ENCODE assay signal across 30 cellular contexts in the genomic region with DNA sequence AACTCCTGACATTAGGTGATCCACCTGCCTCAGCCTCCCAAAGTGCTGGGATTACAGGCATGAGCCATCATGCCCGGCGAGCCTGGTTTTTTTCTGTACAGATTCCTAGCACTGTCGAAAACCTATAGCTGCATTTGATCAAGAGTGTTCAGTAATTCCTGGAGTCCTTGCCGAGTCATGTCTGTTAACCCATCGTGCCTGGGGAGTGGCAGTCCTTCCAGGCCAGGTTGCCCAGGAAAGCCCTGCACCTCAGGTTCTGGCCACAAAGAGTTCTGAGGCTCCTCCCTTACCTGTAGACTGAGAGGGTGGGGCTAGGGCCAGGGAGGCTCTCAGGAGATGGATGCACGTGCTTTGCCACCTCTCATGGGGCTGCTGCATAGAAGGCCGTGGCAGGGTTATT. TPM values are rescaled to one million over a fixed set of nuclear protein-coding genes. Genes with fewer than 3 reads are reported as not detected.
DNase-seq lines count a peak whose midpoint lies in the region; ATAC-seq, FAIRE-seq and TF ChIP-seq lines count a peak whose summit lies in the region.
"Had no signal": no experiment of that assay in that cellular context is flagged by ENCODE, and none has a peak within 500 bp of the region (broad histone marks: within the 10 kb centered on the region; RNA-seq: fewer than 3 reads in every experiment).

No MANE protein-coding gene starts in this region.

- H2BK15ac ChIP-seq in H1 (ENCODE audit: low read length), result no peak overlapping the region

- H2BK20ac ChIP-seq in H1 (ENCODE audit: low read length), result no peak overlapping the region

- H3K4me3 ChIP-seq in PC-3 (ENCODE audit: low read length) (no peak overlapping the region), H1 (ENCODE audit: extremely low read depth in 1 of 4, insufficient read depth in 2 of 4, low read depth in 3 of 4, low read length in 4 of 4) (no peak overlapping the region)
- H3K4me3 ChIP-seq: BLaER1, hepatocyte, sigmoid colon, tibial artery had no signal

- no peak overlapping the region for H3K56ac ChIP-seq in H1 (replicated peaks; ENCODE audit: insufficient read length, low read depth, low read length)

- 83% methylated on average over 7 of the region's 7 CpGs; no CpG with 5 or more reads in 1 of the 2 experiments for WGBS in H1 (ENCODE audit: extremely low coverage in 1 of 2, insufficient coverage in 1 of 2, insufficient read length in 1 of 2, insufficient replicate concordance in 2 of 2, low coverage in 1 of 2, low lambda C conversion rate in 2 of 2, missing lambda C conversion rate in 1 of 2), 2 experiments

- no peak overlapping the region for H4K5ac ChIP-seq in H1 (ENCODE audit: insufficient read length, low read depth, low read length)

- CTCF ChIA-PET in PC-3 (lab: Charles Lee), result no interaction called here
- CTCF ChIA-PET in H1 (lab: Charles Lee; ENCODE audit: partially characterized antibody), result interaction anchor here (0.5 to 5.5 kb wide), 5 partner anchors 9 to 56 kb away, joined by 3 to 33 read pairs (median 8); no protein-coding TSS in a partner anchor
- CTCF ChIA-PET in activated naive CD4-positive, alpha-beta T cell treated with anti-CD3 and anti-CD28 coated beads for 36 hours (lab: Charles Lee), result interaction anchor here (1.0 to 1.9 kb wide), 2 partner anchors 12 to 34 kb away, joined by 3 to 5 read pairs; no protein-coding TSS in a partner anchor

- H3K27ac ChIP-seq in PC-3 (ENCODE audit: low read length), result no peak overlapping the region
- H3K27ac ChIP-seq in H1 (ENCODE audit: low read depth, low read length), result no peak overlapping the region
- H3K27ac ChIP-seq: BLaER1, hepatocyte, sigmoid colon, tibial artery had no signal

- H3K27me3 ChIP-seq in PC-3 (ENCODE audit: low read length) (no peaks in the 10 kb centered on the region), H1 (replicated peaks in 1 of 4; ENCODE audit: control insufficient read depth in 3 of 4, extremely low read depth in 1 of 4, insufficient read depth in 3 of 4, low read length in 3 of 4) (no peaks in the 10 kb centered on the region)
- H3K27me3 ChIP-seq: BLaER1, hepatocyte, sigmoid colon, tibial artery had no signal

- no peaks in the 10 kb centered on the region for H3K9me3 Mint-ChIP-seq in stimulated activated effector memory CD8-positive, alpha-beta T cell treated with anti-CD3 and anti-CD28 coated beads, Interleukin-12 subunit alpha, Interleukin-12 subunit beta, amount 100 ng/mL, for 72 hours
- H3K9me3 Mint-ChIP-seq in activated naive CD4-positive, alpha-beta T cell treated with anti-CD3 and anti-CD28 coated beads for 36 hours, result no peaks in the 10 kb centered on the region
- H3K9me3 Mint-ChIP-seq: activated CD4-positive, alpha-beta memory T cell treated with anti-CD3 and anti-CD28 coated beads, Interleukin-2, amount 10 ng/mL, durations not matched to agents 7 days and 5 days; activated T-helper 17 cell treated with anti-CD3 and anti-CD28 coated beads, Interleukin-2, amount 50 U/mL, for 72 hours; nephron had no signal

- H4K20me1 ChIP-seq in PC-3 (ENCODE audit: low read length), result no peaks in the 10 kb centered on the region
- peaks cover 11 to 24% of the 10 kb centered on the region in 2 experiments for H4K20me1 ChIP-seq in H1 (replicated peaks in 1 of 2; ENCODE audit: control insufficient read depth in 1 of 2, insufficient read depth in 2 of 2, low read length in 2 of 2)

- peaks cover 13% of the 10 kb centered on the region for H3K36me3 ChIP-seq in PC-3 (ENCODE audit: low read depth, low read length)
- H3K36me3 ChIP-seq in H1 (ENCODE audit: control insufficient read depth in 2 of 4, insufficient read depth in 4 of 4, low read length in 3 of 4), result peaks cover 6 to 27% (median 12%) of the 10 kb centered on the region in 4 experiments; a peak in 7 of 8 replicates

- H3K4me1 ChIP-seq in PC-3 (ENCODE audit: insufficient read depth, low read length) (no peaks in the 10 kb centered on the region; the same call in 1 of the 2 replicates), H1 (replicated peaks in 1 of 4; ENCODE audit: control insufficient read depth in 3 of 4, insufficient read depth in 4 of 4, low read length in 3 of 4) (no peaks in the 10 kb centered on the region)
- H3K4me1 ChIP-seq: tibial artery had no signal

- intact Hi-C loops in PC-3 (cut with micrococcal nuclease), result no loop called here
- intact Hi-C loops in activated naive CD4-positive, alpha-beta T cell treated with anti-CD3 and anti-CD28 coated beads for 36 hours (cut with micrococcal nuclease), result loop anchor here (10.0 kb wide), 1 partner anchor 582 kb away; no protein-coding TSS in a partner anchor

- H3K4ac ChIP-seq in H1 (replicated peaks; ENCODE audit: insufficient read length, low read depth, low read length), result no peak overlapping the region

- POLR2A ChIA-PET in PC-3 (lab: Charles Lee; ENCODE audit: unreplicated experiment), result no interaction called here
- POLR2A ChIA-PET in H1 (lab: Charles Lee; ENCODE audit: partially characterized antibody), result interaction anchor here (1.0 to 1.3 kb wide), 3 partner anchors 16 to 30 kb away, joined by 3 to 4 read pairs (median 3); partner anchors contain the start of gene SDF2L1

- peaks cover 62% of the 10 kb centered on the region for H3K79me2 ChIP-seq in PC-3 (ENCODE audit: low read length)
- peaks cover 0 to 42% of the 10 kb centered on the region in 2 experiments; a peak in 3 of 4 replicates for H3K79me2 ChIP-seq in H1 (ENCODE audit: control insufficient read depth in 1 of 2, insufficient read depth in 2 of 2, low read length in 2 of 2)

- no peaks in the 10 kb centered on the region for H3F3A ChIP-seq in PC-3 (ENCODE audit: low read length, unreplicated experiment)

- no peak overlapping the region for H2BK5ac ChIP-seq in H1 (ENCODE audit: low read depth, low read length)

- no peak overlapping the region for H3K9ac ChIP-seq in PC-3 (ENCODE audit: low read length)
- no peak overlapping the region for H3K9ac ChIP-seq in H1 (replicated peaks in 1 of 4; ENCODE audit: extremely low read depth in 1 of 4, low read depth in 3 of 4, low read length in 3 of 4)
- H3K9ac ChIP-seq: BLaER1 had no signal

- H3K9me3 ChIP-seq in PC-3 (ENCODE audit: low read length) (no peaks in the 10 kb centered on the region), H1 (ENCODE audit: insufficient read depth in 2 of 2, low read depth in 1 of 2, low read length in 1 of 2) (no peaks in the 10 kb centered on the region)
- H3K9me3 ChIP-seq: BLaER1, sigmoid colon, tibial artery had no signal

- H3K18ac ChIP-seq in H1 (ENCODE audit: extremely low read depth, low read length), result no peak overlapping the region

- H3K9me2 ChIP-seq in PC-3 (replicated peaks; ENCODE audit: low read length), result no peaks in the 10 kb centered on the region

- peaks cover 26% of the 10 kb centered on the region for H3K4me1 Mint-ChIP-seq in stimulated activated effector memory CD8-positive, alpha-beta T cell treated with anti-CD3 and anti-CD28 coated beads, Interleukin-12 subunit alpha, Interleukin-12 subunit beta, amount 100 ng/mL, for 72 hours
- peaks cover 16% of the 10 kb centered on the region for H3K4me1 Mint-ChIP-seq in activated naive CD4-positive, alpha-beta T cell treated with anti-CD3 and anti-CD28 coated beads for 36 hours (ENCODE audit: low read depth)
- H3K4me1 Mint-ChIP-seq: nephron had no signal

- BruUV-seq in PC-3 (replicated peaks; lab: Mats Ljungman, UMichigan), result no TSS peak

- H3K23me2 ChIP-seq in H1 (ENCODE audit: low read depth, low read length), result no peaks in the 10 kb centered on the region

- no peak for TF ChIP-seq EP300 in H1 (IDR thresholded peaks at IDR 0.05; ENCODE audit: borderline replicate concordance in 1 of 2, low read depth in 2 of 2, low read length in 2 of 2)

- TF ChIP-seq CTCF in PC-3 (conservative IDR thresholded peaks at IDR 0.05; ENCODE audit: low read depth, low read length), result no peak
- TF ChIP-seq CTCF in H1 (IDR thresholded peaks at IDR 0.05; ENCODE audit: control extremely low read depth in 1 of 3, insufficient read depth in 1 of 3, low read depth in 1 of 3, low read length in 3 of 3), result no peak

- no peak overlapping the region for H3K23ac ChIP-seq in H1 (ENCODE audit: insufficient read length)

- peaks cover 100% of the 10 kb centered on the region for H3K36me3 Mint-ChIP-seq in stimulated activated effector memory CD8-positive, alpha-beta T cell treated with anti-CD3 and anti-CD28 coated beads, Interleukin-12 subunit alpha, Interleukin-12 subunit beta, amount 100 ng/mL, for 72 hours
- peaks cover 18% of the 10 kb centered on the region for H3K36me3 Mint-ChIP-seq in activated naive CD4-positive, alpha-beta T cell treated with anti-CD3 and anti-CD28 coated beads for 36 hours (ENCODE audit: low read depth)

- FAIRE-seq in H1 (lab: Jason Lieb, UNC), result no peak
- FAIRE-seq: endothelial cell of umbilical vein, GM18507, HepG2 had no signal

- DNase-seq in PC-3 (peak; percentile 56), H1 (ENCODE audit: low read depth in 1 of 2, low spot score in 2 of 2) (no peak)
- DNase-seq in stimulated activated effector memory CD8-positive, alpha-beta T cell treated with anti-CD3 and anti-CD28 coated beads, Interleukin-12 subunit alpha, Interleukin-12 subunit beta, amount 100 ng/mL, for 72 hours (ENCODE audit: low spot score in 2 of 2), result no peak
- DNase-seq in activated naive CD4-positive, alpha-beta T cell treated with anti-CD3 and anti-CD28 coated beads for 36 hours, result no peak
- DNase-seq: activated CD4-positive, alpha-beta memory T cell treated with anti-CD3 and anti-CD28 coated beads, Interleukin-2, amount 10 ng/mL, durations not matched to agents 7 days and 5 days; activated CD4-positive, alpha-beta T cell treated with anti-CD3 and anti-CD28 coated beads for 1 hour; activated CD8-positive, alpha-beta memory T cell treated with anti-CD3 and anti-CD28 coated beads, Interleukin-2, amount 50 U/mL, for 4 hours; activated naive CD4-positive, alpha-beta T cell treated with anti-CD3 and anti-CD28 coated beads, Interleukin-2, amount 50 U/mL, for 16 hours; amygdala; brain microvascular endothelial cell; DMS153; Karpas-422; NCI-H1417 treated with DMSO at 0.1 percent for 48 hours; NCI-H2081 treated with DMSO at 0.1 percent for 48 hours; NCI-H345; NCI-H69; SIG-M5; sigmoid colon; stimulated activated CD4-positive, alpha-beta T cell treated with anti-CD3 and anti-CD28 coated beads, Interleukin-12 subunit alpha, Interleukin-12 subunit beta, amount 100 ng/mL, for 4 hours; stimulated activated CD4-positive, alpha-beta T cell treated with anti-CD3 and anti-CD28 coated beads, Interleukin-2, amount 100 ng/mL, for 48 hours; tibial artery had no signal

- no peak overlapping the region for H4K91ac ChIP-seq in H1 (replicated peaks; ENCODE audit: insufficient read length, low read length)

- no peak overlapping the region for H3K4me2 ChIP-seq in PC-3 (ENCODE audit: low read length)
- no peak overlapping the region for H3K4me2 ChIP-seq in H1 (ENCODE audit: insufficient read depth in 1 of 2, low read depth in 2 of 2, low read length in 2 of 2)
- H3K4me2 ChIP-seq: BLaER1, hepatocyte had no signal

- H3K79me1 ChIP-seq in H1 (ENCODE audit: low read depth, low read length), result peaks cover 7% of the 10 kb centered on the region

- TF ChIP-seq RAD21 in H1 (IDR thresholded peaks at IDR 0.05 in 1 of 2, conservative IDR thresholded peaks at IDR 0.05 in 1 of 2; ENCODE audit: low read depth in 2 of 2, low read length in 2 of 2), result no peak

- H2BK120ac ChIP-seq in H1 (replicated peaks; ENCODE audit: low read depth, low read length), result no peak overlapping the region

- peak overlapping the region; percentile 64 for H3K27ac Mint-ChIP-seq in stimulated activated effector memory CD8-positive, alpha-beta T cell treated with anti-CD3 and anti-CD28 coated beads, Interleukin-12 subunit alpha, Interleukin-12 subunit beta, amount 100 ng/mL, for 72 hours
- H3K27ac Mint-ChIP-seq in activated naive CD4-positive, alpha-beta T cell treated with anti-CD3 and anti-CD28 coated beads for 36 hours, result no peak overlapping the region
- H3K27ac Mint-ChIP-seq: activated CD4-positive, alpha-beta memory T cell treated with anti-CD3 and anti-CD28 coated beads, Interleukin-2, amount 10 ng/mL, durations not matched to agents 7 days and 5 days; nephron had no signal

- H3K27me3 Mint-ChIP-seq in activated naive CD4-positive, alpha-beta T cell treated with anti-CD3 and anti-CD28 coated beads for 36 hours (ENCODE audit: low read depth), result no peaks in the 10 kb centered on the region
- H3K27me3 Mint-ChIP-seq: activated CD4-positive, alpha-beta memory T cell treated with anti-CD3 and anti-CD28 coated beads, Interleukin-2, amount 10 ng/mL, durations not matched to agents 7 days and 5 days; activated T-helper 17 cell treated with anti-CD3 and anti-CD28 coated beads, Interleukin-2, amount 50 U/mL, for 72 hours had no signal

- no peak overlapping the region for H2AFZ ChIP-seq in PC-3 (ENCODE audit: low read length)
- H2AFZ ChIP-seq in H1 (ENCODE audit: low read length), result no peak overlapping the region
- H2AFZ ChIP-seq: hepatocyte had no signal

- no peak for TF ChIP-seq POLR2A in H1 (IDR thresholded peaks at IDR 0.05; ENCODE audit: control extremely low read depth in 1 of 2, low read depth in 2 of 2, low read length in 2 of 2)

- H3K14ac ChIP-seq in H1 (ENCODE audit: insufficient read length), result no peak overlapping the region

- H4K8ac ChIP-seq in H1 (ENCODE audit: extremely low read depth, insufficient read depth, low read length), result peak overlapping the region; percentile 46; the same call in 1 of the 2 replicates

- no peak overlapping the region for H2AK5ac ChIP-seq in H1 (ENCODE audit: low read depth, low read length)

- no peak overlapping the region for H2BK12ac ChIP-seq in H1 (ENCODE audit: low read depth, low read length)

- H3K4me3 Mint-ChIP-seq in stimulated activated effector memory CD8-positive, alpha-beta T cell treated with anti-CD3 and anti-CD28 coated beads, Interleukin-12 subunit alpha, Interleukin-12 subunit beta, amount 100 ng/mL, for 72 hours, result no peak overlapping the region
- no peak overlapping the region for H3K4me3 Mint-ChIP-seq in activated naive CD4-positive, alpha-beta T cell treated with anti-CD3 and anti-CD28 coated beads for 36 hours
- H3K4me3 Mint-ChIP-seq: activated CD4-positive, alpha-beta memory T cell treated with anti-CD3 and anti-CD28 coated beads, Interleukin-2, amount 10 ng/mL, durations not matched to agents 7 days and 5 days; activated T-helper 17 cell treated with anti-CD3 and anti-CD28 coated beads, Interleukin-2, amount 50 U/mL, for 72 hours; nephron had no signal

- ATAC-seq in PC-3 (peak; percentile 42), HG03039 (IDR thresholded peaks at IDR 0.05; ENCODE audit: unreplicated experiment) (no peak)
- ATAC-seq in stimulated activated effector memory CD8-positive, alpha-beta T cell treated with anti-CD3 and anti-CD28 coated beads, Interleukin-12 subunit alpha, Interleukin-12 subunit beta, amount 100 ng/mL, for 72 hours, result no peak
- ATAC-seq: activated T-helper 17 cell treated with anti-CD3 and anti-CD28 coated beads, Interleukin-2, amount 50 U/mL, for 72 hours; HepG2; Panc1 had no signal

RNA-seq across cellular contexts. Expression of gene YDJC, which starts 17.0 kb away (rescaled TPM):
- 79.4 and 122 TPM in 2 replicates for total RNA-seq in PC-3 (2014; rRNA removed)
- total RNA-seq in H1 (2021; fragmentation: NEBNext Ultra II Directional; extraction: Animal tissue kit (Norgen Biotek cat#: 25700)), result 36.5 and 36.7 TPM in 2 replicates
- 45.2 and 77.7 TPM in 2 replicates for polyA plus RNA-seq in H1 (2011; rRNA removed)
- 52.3 TPM for polyA plus RNA-seq in H1 (2011; cell fraction: cytosol; rRNA removed)
- 67.6 TPM for polyA plus RNA-seq in H1 (2011; cell fraction: nucleus; rRNA removed)
- polyA plus RNA-seq in H1 (2012, experiment 1 of 2), result 15.0 to 30.0 TPM (median 26.4 TPM) in 4 replicates
- 25.5 TPM for polyA plus RNA-seq in H1 (2012, experiment 2 of 2)
- 27.5 TPM for polyA plus RNA-seq in H1 (2013, experiment 1 of 2)
- 26.7 TPM for polyA plus RNA-seq in H1 (2013, experiment 2 of 2)
- polyA minus RNA-seq in H1 (2011; rRNA and poly(A)+ RNA removed), result 4.1 and 7.6 TPM in 2 replicates
- polyA minus RNA-seq in H1 (2011; cell fraction: cytosol; rRNA and poly(A)+ RNA removed), result 21.9 TPM
- 36.6 TPM for polyA minus RNA-seq in H1 (2011; cell fraction: nucleus; rRNA and poly(A)+ RNA removed)
- 10 to 100 TPM; 50.3 to 53.2 TPM for total RNA-seq in activated naive CD4-positive, alpha-beta T cell treated with anti-CD3 and anti-CD28 coated beads for 36 hours

RNA-seq across cellular contexts. Expression of gene CCDC116, which starts 19.7 kb away (rescaled TPM):
- total RNA-seq in PC-3 (2014; rRNA removed), result not detected in 2 replicates
- not detected in 2 replicates for total RNA-seq in H1 (2021; fragmentation: NEBNext Ultra II Directional; extraction: Animal tissue kit (Norgen Biotek cat#: 25700))
- 0.08 and 0.14 TPM in 2 replicates for polyA plus RNA-seq in H1 (2011; rRNA removed)
- polyA plus RNA-seq in H1 (2011; cell fraction: cytosol; rRNA removed), result 0.09 TPM
- polyA plus RNA-seq in H1 (2011; cell fraction: nucleus; rRNA removed), result 0.39 TPM
- polyA plus RNA-seq in H1 (2012, experiment 1 of 2), result 0.08 to 0.15 TPM (median 0.14 TPM) in 3 of 4 replicates, not detected in the other
- not detected for polyA plus RNA-seq in H1 (2012, experiment 2 of 2)
- polyA plus RNA-seq in H1 (2013, experiment 1 of 2), result 0.16 TPM
- polyA plus RNA-seq in H1 (2013, experiment 2 of 2), result 0.07 TPM
- not detected in 2 replicates for polyA minus RNA-seq in H1 (2011; rRNA and poly(A)+ RNA removed)
- polyA minus RNA-seq in H1 (2011; cell fraction: cytosol; rRNA and poly(A)+ RNA removed), result not detected
- not detected for polyA minus RNA-seq in H1 (2011; cell fraction: nucleus; rRNA and poly(A)+ RNA removed)
- under 1 TPM; 0.19 to 0.30 TPM for total RNA-seq in activated naive CD4-positive, alpha-beta T cell treated with anti-CD3 and anti-CD28 coated beads for 36 hours

RNA-seq across cellular contexts. Expression of gene SDF2L1, which starts 29.2 kb away (rescaled TPM):
- total RNA-seq in PC-3 (2014; rRNA removed), result 180 and 214 TPM in 2 replicates
- total RNA-seq in H1 (2021; fragmentation: NEBNext Ultra II Directional; extraction: Animal tissue kit (Norgen Biotek cat#: 25700)), result 51.1 and 54.5 TPM in 2 replicates
- polyA plus RNA-seq in H1 (2011; rRNA removed), result 59.6 and 75.4 TPM in 2 replicates
- 53.2 TPM for polyA plus RNA-seq in H1 (2011; cell fraction: cytosol; rRNA removed)
- 35.8 TPM for polyA plus RNA-seq in H1 (2011; cell fraction: nucleus; rRNA removed)
- polyA plus RNA-seq in H1 (2012, experiment 1 of 2), result 62.8 to 79.1 TPM (median 67.2 TPM) in 4 replicates
- 42.2 TPM for polyA plus RNA-seq in H1 (2012, experiment 2 of 2)
- 28.1 TPM for polyA plus RNA-seq in H1 (2013, experiment 1 of 2)
- 37.2 TPM for polyA plus RNA-seq in H1 (2013, experiment 2 of 2)
- 11.2 and 14.4 TPM in 2 replicates for polyA minus RNA-seq in H1 (2011; rRNA and poly(A)+ RNA removed)
- polyA minus RNA-seq in H1 (2011; cell fraction: cytosol; rRNA and poly(A)+ RNA removed), result 20.5 TPM
- 13.1 TPM for polyA minus RNA-seq in H1 (2011; cell fraction: nucleus; rRNA and poly(A)+ RNA removed)
- total RNA-seq in activated naive CD4-positive, alpha-beta T cell treated with anti-CD3 and anti-CD28 coated beads for 36 hours, result 10 to 100 TPM; 21.7 to 22.3 TPM

RNA-seq across cellular contexts. Expression of gene UBE2L3, which starts 45.3 kb away (rescaled TPM):
- total RNA-seq in PC-3 (2014; rRNA removed), result 50.7 and 72.0 TPM in 2 replicates
- 90.0 and 92.3 TPM in 2 replicates for total RNA-seq in H1 (2021; fragmentation: NEBNext Ultra II Directional; extraction: Animal tissue kit (Norgen Biotek cat#: 25700))
- 55.5 and 63.5 TPM in 2 replicates for polyA plus RNA-seq in H1 (2011; rRNA removed)
- 60.3 TPM for polyA plus RNA-seq in H1 (2011; cell fraction: cytosol; rRNA removed)
- 35.0 TPM for polyA plus RNA-seq in H1 (2011; cell fraction: nucleus; rRNA removed)
- 77.4 to 89.4 TPM (median 79.1 TPM) in 4 replicates for polyA plus RNA-seq in H1 (2012, experiment 1 of 2)
- 67.3 TPM for polyA plus RNA-seq in H1 (2012, experiment 2 of 2)
- 120 TPM for polyA plus RNA-seq in H1 (2013, experiment 1 of 2)
- 119 TPM for polyA plus RNA-seq in H1 (2013, experiment 2 of 2)
- polyA minus RNA-seq in H1 (2011; rRNA and poly(A)+ RNA removed), result 43.6 and 46.5 TPM in 2 replicates
- 32.6 TPM for polyA minus RNA-seq in H1 (2011; cell fraction: cytosol; rRNA and poly(A)+ RNA removed)
- 18.8 TPM for polyA minus RNA-seq in H1 (2011; cell fraction: nucleus; rRNA and poly(A)+ RNA removed)
- total RNA-seq in activated naive CD4-positive, alpha-beta T cell treated with anti-CD3 and anti-CD28 coated beads for 36 hours, result 10 to 100 TPM; 49.1 to 50.1 TPM

RNA-seq across cellular contexts. Expression of gene PPIL2, which starts 53.0 kb away (rescaled TPM):
- total RNA-seq in PC-3 (2014; rRNA removed), result 32.3 and 33.7 TPM in 2 replicates
- total RNA-seq in H1 (2021; fragmentation: NEBNext Ultra II Directional; extraction: Animal tissue kit (Norgen Biotek cat#: 25700)), result 34.4 and 37.7 TPM in 2 replicates
- polyA plus RNA-seq in H1 (2011; rRNA removed), result 34.6 and 46.4 TPM in 2 replicates
- polyA plus RNA-seq in H1 (2011; cell fraction: cytosol; rRNA removed), result 38.7 TPM
- 145 TPM for polyA plus RNA-seq in H1 (2011; cell fraction: nucleus; rRNA removed)
- 34.0 to 37.8 TPM (median 35.7 TPM) in 4 replicates for polyA plus RNA-seq in H1 (2012, experiment 1 of 2)
- polyA plus RNA-seq in H1 (2012, experiment 2 of 2), result 30.2 TPM
- polyA plus RNA-seq in H1 (2013, experiment 1 of 2), result 29.8 TPM
- 22.9 TPM for polyA plus RNA-seq in H1 (2013, experiment 2 of 2)
- 31.1 and 39.8 TPM in 2 replicates for polyA minus RNA-seq in H1 (2011; rRNA and poly(A)+ RNA removed)
- polyA minus RNA-seq in H1 (2011; cell fraction: cytosol; rRNA and poly(A)+ RNA removed), result 18.9 TPM
- 43.9 TPM for polyA minus RNA-seq in H1 (2011; cell fraction: nucleus; rRNA and poly(A)+ RNA removed)
- total RNA-seq in activated naive CD4-positive, alpha-beta T cell treated with anti-CD3 and anti-CD28 coated beads for 36 hours, result 10 to 100 TPM; 40.9 to 42.3 TPM
